1 cellular context compared by ENCODE assay signal in genomic region chr1:198158766-198159589, GRCh38.
TF ChIP-seq lines count a peak whose summit lies in the region.

No MANE protein-coding gene starts in this region.

TF ChIP-seq in K562, 482 proteins besides CTCF, POLR2A, EP300 and RAD21 (continued from another document and continues in another):
- TF ChIP-seq, protein P1, sequence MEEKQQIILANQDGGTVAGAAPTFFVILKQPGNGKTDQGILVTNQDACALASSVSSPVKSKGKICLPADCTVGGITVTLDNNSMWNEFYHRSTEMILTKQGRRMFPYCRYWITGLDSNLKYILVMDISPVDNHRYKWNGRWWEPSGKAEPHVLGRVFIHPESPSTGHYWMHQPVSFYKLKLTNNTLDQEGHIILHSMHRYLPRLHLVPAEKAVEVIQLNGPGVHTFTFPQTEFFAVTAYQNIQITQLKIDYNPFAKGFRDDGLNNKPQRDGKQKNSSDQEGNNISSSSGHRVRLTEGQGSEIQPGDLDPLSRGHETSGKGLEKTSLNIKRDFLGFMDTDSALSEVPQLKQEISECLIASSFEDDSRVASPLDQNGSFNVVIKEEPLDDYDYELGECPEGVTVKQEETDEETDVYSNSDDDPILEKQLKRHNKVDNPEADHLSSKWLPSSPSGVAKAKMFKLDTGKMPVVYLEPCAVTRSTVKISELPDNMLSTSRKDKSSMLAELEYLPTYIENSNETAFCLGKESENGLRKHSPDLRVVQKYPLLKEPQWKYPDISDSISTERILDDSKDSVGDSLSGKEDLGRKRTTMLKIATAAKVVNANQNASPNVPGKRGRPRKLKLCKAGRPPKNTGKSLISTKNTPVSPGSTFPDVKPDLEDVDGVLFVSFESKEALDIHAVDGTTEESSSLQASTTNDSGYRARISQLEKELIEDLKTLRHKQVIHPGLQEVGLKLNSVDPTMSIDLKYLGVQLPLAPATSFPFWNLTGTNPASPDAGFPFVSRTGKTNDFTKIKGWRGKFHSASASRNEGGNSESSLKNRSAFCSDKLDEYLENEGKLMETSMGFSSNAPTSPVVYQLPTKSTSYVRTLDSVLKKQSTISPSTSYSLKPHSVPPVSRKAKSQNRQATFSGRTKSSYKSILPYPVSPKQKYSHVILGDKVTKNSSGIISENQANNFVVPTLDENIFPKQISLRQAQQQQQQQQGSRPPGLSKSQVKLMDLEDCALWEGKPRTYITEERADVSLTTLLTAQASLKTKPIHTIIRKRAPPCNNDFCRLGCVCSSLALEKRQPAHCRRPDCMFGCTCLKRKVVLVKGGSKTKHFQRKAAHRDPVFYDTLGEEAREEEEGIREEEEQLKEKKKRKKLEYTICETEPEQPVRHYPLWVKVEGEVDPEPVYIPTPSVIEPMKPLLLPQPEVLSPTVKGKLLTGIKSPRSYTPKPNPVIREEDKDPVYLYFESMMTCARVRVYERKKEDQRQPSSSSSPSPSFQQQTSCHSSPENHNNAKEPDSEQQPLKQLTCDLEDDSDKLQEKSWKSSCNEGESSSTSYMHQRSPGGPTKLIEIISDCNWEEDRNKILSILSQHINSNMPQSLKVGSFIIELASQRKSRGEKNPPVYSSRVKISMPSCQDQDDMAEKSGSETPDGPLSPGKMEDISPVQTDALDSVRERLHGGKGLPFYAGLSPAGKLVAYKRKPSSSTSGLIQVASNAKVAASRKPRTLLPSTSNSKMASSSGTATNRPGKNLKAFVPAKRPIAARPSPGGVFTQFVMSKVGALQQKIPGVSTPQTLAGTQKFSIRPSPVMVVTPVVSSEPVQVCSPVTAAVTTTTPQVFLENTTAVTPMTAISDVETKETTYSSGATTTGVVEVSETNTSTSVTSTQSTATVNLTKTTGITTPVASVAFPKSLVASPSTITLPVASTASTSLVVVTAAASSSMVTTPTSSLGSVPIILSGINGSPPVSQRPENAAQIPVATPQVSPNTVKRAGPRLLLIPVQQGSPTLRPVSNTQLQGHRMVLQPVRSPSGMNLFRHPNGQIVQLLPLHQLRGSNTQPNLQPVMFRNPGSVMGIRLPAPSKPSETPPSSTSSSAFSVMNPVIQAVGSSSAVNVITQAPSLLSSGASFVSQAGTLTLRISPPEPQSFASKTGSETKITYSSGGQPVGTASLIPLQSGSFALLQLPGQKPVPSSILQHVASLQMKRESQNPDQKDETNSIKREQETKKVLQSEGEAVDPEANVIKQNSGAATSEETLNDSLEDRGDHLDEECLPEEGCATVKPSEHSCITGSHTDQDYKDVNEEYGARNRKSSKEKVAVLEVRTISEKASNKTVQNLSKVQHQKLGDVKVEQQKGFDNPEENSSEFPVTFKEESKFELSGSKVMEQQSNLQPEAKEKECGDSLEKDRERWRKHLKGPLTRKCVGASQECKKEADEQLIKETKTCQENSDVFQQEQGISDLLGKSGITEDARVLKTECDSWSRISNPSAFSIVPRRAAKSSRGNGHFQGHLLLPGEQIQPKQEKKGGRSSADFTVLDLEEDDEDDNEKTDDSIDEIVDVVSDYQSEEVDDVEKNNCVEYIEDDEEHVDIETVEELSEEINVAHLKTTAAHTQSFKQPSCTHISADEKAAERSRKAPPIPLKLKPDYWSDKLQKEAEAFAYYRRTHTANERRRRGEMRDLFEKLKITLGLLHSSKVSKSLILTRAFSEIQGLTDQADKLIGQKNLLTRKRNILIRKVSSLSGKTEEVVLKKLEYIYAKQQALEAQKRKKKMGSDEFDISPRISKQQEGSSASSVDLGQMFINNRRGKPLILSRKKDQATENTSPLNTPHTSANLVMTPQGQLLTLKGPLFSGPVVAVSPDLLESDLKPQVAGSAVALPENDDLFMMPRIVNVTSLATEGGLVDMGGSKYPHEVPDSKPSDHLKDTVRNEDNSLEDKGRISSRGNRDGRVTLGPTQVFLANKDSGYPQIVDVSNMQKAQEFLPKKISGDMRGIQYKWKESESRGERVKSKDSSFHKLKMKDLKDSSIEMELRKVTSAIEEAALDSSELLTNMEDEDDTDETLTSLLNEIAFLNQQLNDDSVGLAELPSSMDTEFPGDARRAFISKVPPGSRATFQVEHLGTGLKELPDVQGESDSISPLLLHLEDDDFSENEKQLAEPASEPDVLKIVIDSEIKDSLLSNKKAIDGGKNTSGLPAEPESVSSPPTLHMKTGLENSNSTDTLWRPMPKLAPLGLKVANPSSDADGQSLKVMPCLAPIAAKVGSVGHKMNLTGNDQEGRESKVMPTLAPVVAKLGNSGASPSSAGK (IDR thresholded peaks at IDR 0.05): no peak; the same call in 1 of the 2 replicates
- no peak for TF ChIP-seq NCOA6 (IDR thresholded peaks at IDR 0.05)
- TF ChIP-seq ESRRB (CRISPR knock-in tag; IDR thresholded peaks at IDR 0.05; ENCODE audit: borderline replicate concordance): 0 out of 2 replicates have a peak, but pooled peaks have one; percentile 53
- no peak for TF ChIP-seq TSHZ1 (CRISPR knock-in tag; IDR thresholded peaks at IDR 0.05)
- TF ChIP-seq, protein P2, sequence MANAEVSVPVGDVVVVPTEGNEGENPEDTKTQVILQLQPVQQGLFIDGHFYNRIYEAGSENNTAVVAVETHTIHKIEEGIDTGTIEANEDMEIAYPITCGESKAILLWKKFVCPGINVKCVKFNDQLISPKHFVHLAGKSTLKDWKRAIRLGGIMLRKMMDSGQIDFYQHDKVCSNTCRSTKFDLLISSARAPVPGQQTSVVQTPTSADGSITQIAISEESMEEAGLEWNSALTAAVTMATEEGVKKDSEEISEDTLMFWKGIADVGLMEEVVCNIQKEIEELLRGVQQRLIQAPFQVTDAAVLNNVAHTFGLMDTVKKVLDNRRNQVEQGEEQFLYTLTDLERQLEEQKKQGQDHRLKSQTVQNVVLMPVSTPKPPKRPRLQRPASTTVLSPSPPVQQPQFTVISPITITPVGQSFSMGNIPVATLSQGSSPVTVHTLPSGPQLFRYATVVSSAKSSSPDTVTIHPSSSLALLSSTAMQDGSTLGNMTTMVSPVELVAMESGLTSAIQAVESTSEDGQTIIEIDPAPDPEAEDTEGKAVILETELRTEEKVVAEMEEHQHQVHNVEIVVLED (CRISPR knock-in tag; IDR thresholded peaks at IDR 0.05): no peak
- no peak; the same call in 1 of the 2 replicates for TF ChIP-seq POLR2AphosphoS2 (IDR thresholded peaks at IDR 0.05; ENCODE audit: low read length)
- TF ChIP-seq SIN3B (IDR thresholded peaks at IDR 0.05; ENCODE audit: low read depth): no peak
- TF ChIP-seq TAF1 (IDR thresholded peaks at IDR 0.05; ENCODE audit: control insufficient read depth, extremely low read depth, insufficient read depth, low read length, severe bottlenecking): peak; percentile 96
- no peak; the same call in 1 of the 2 replicates for TF ChIP-seq HMGXB4 (CRISPR knock-in tag; IDR thresholded peaks at IDR 0.05)
- TF ChIP-seq MLLT1 (IDR thresholded peaks at IDR 0.05): peak in 1 of 2 experiments; percentile 56
- no peak for TF ChIP-seq THRAP3 (IDR thresholded peaks at IDR 0.05; ENCODE audit: borderline replicate concordance)
- no peak for TF ChIP-seq ZNF174 (CRISPR knock-in tag; IDR thresholded peaks at IDR 0.05)
- TF ChIP-seq MLX (CRISPR knock-in tag; conservative IDR thresholded peaks at IDR 0.05): no peak
- no peak for TF ChIP-seq KLF16 (IDR thresholded peaks at IDR 0.05)
- TF ChIP-seq SP1 (CRISPR knock-in tag; IDR thresholded peaks at IDR 0.05): peak; percentile 43
- TF ChIP-seq, protein P3, sequence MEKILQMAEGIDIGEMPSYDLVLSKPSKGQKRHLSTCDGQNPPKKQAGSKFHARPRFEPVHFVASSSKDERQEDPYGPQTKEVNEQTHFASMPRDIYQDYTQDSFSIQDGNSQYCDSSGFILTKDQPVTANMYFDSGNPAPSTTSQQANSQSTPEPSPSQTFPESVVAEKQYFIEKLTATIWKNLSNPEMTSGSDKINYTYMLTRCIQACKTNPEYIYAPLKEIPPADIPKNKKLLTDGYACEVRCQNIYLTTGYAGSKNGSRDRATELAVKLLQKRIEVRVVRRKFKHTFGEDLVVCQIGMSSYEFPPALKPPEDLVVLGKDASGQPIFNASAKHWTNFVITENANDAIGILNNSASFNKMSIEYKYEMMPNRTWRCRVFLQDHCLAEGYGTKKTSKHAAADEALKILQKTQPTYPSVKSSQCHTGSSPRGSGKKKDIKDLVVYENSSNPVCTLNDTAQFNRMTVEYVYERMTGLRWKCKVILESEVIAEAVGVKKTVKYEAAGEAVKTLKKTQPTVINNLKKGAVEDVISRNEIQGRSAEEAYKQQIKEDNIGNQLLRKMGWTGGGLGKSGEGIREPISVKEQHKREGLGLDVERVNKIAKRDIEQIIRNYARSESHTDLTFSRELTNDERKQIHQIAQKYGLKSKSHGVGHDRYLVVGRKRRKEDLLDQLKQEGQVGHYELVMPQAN (IDR thresholded peaks at IDR 0.05; ENCODE audit: borderline replicate concordance): no peak
- 0 out of 2 replicates have a peak, but pooled peaks have one; percentile 34 for TF ChIP-seq KAT7 (CRISPR knock-in tag; IDR thresholded peaks at IDR 0.05; ENCODE audit: borderline replicate concordance)
- TF ChIP-seq MNT (conservative IDR thresholded peaks at IDR 0.05): peak; percentile 29 to 65; a peak in 3 of 4 replicates
- 0 out of 2 replicates have a peak, but pooled peaks have one; percentile 43 for TF ChIP-seq ZFP1 (CRISPR knock-in tag; IDR thresholded peaks at IDR 0.05)
- TF ChIP-seq CBX1 (IDR thresholded peaks at IDR 0.05; ENCODE audit: low read depth): 0 out of 2 replicates have a peak, but pooled peaks have one; percentile 47
- peak; percentile 95 for TF ChIP-seq POLR2B (IDR thresholded peaks at IDR 0.05; ENCODE audit: low read depth, partially characterized antibody)
- peak; percentile 72 for TF ChIP-seq VEZF1 (CRISPR knock-in tag; IDR thresholded peaks at IDR 0.05)
- peak; percentile 77 for TF ChIP-seq EP400 (IDR thresholded peaks at IDR 0.05)
- peak; percentile 68; the same call in 1 of the 2 replicates for TF ChIP-seq TAF7 (tag; IDR thresholded peaks at IDR 0.05)
